10 cellular contexts compared by ENCODE assay signal in genomic region chr9:71680189-71680983, GRCh38.
DNase-seq lines count a peak whose midpoint lies in the region; ATAC-seq and TF ChIP-seq lines count a peak whose summit lies in the region.
"Had no signal": no experiment of that assay in that cellular context is flagged by ENCODE, and none has a peak within 500 bp of the region (broad histone marks: within the 10 kb centered on the region; RNA-seq: fewer than 3 reads in every experiment).

No MANE protein-coding gene starts in this region.

- TF ChIP-seq EP300 in stomach (IDR thresholded peaks at IDR 0.05), result no peak

- H3K27me3 Mint-ChIP-seq in endothelial cell (ENCODE audit: unreplicated experiment), result no peaks in the 10 kb centered on the region

- H3K27ac Mint-ChIP-seq in endothelial cell (ENCODE audit: unreplicated experiment), result no peak overlapping the region

- DNase-seq in NCI-H226, result peak; percentile 89
- DNase-seq in fibroblast of gingiva (ENCODE audit: low read depth), result peak; percentile 62
- no peak for DNase-seq in NCI-H128 (lab: John Stamatoyannopoulos, UW; ENCODE audit: unreplicated experiment)
- no peak for DNase-seq in endothelial cell (ENCODE audit: low spot score)
- DNase-seq in head of caudate nucleus, result no peak
- DNase-seq in stomach, result no peak
- DNase-seq: activated CD4-positive, CD25-positive, alpha-beta regulatory T cell had no signal

- no peaks in the 10 kb centered on the region for H3K79me2 ChIP-seq in parathyroid adenoma

- WGBS in stomach, 5 donors, result 49 to 67% (median 56%) methylated on average over 5 of the region's 5 CpGs

- no peak overlapping the region for H3K4me2 ChIP-seq in parathyroid adenoma (ENCODE audit: low read length)

- intact Hi-C loops in head of caudate nucleus (cut with DNase I), result loop anchor here (10.0 kb wide), 1 partner anchor 84 kb away; the partner anchor contains the start of gene CEMIP2
- intact Hi-C loops in stomach (cut with DNase I; ENCODE audit: low total_unique reads), result no loop called here

- no peaks in the 10 kb centered on the region for H3K9me3 Mint-ChIP-seq in endothelial cell (ENCODE audit: unreplicated experiment)

- H3K4me3 ChIP-seq in parathyroid adenoma (ENCODE audit: low read depth, low read length) (no peak overlapping the region), stomach (no peak overlapping the region)
- H3K4me3 ChIP-seq: lung had no signal

- no peaks in the 10 kb centered on the region for H3K27me3 ChIP-seq in parathyroid adenoma (ENCODE audit: control insufficient read depth, insufficient read depth, low read length)
- no peaks in the 10 kb centered on the region for H3K27me3 ChIP-seq in stomach

- no peaks in the 10 kb centered on the region for H3K36me3 Mint-ChIP-seq in endothelial cell (ENCODE audit: low read depth, unreplicated experiment)

- H3K4me1 Mint-ChIP-seq in endothelial cell (ENCODE audit: unreplicated experiment), result peaks cover 22% of the 10 kb centered on the region

- H3K9me3 ChIP-seq in parathyroid adenoma (ENCODE audit: control insufficient read depth, low read length), result no peaks in the 10 kb centered on the region
- H3K9me3 ChIP-seq in stomach, result no peaks in the 10 kb centered on the region

- TF ChIP-seq POLR2A in stomach (IDR thresholded peaks at IDR 0.05), result no peak

- H3K4me3 Mint-ChIP-seq in endothelial cell (ENCODE audit: unreplicated experiment), result no peak overlapping the region

- H2AFZ ChIP-seq in parathyroid adenoma, result no peak overlapping the region

- ATAC-seq in GM18909 (IDR thresholded peaks at IDR 0.05; ENCODE audit: poor library complexity, unreplicated experiment), result peak; percentile 50

- no peak overlapping the region for H3K9ac ChIP-seq in parathyroid adenoma

- peaks cover 43% of the 10 kb centered on the region for H3K4me1 ChIP-seq in parathyroid adenoma
- peaks cover 0 to 72% (median 22%) of the 10 kb centered on the region in 4 donors for H3K4me1 ChIP-seq in stomach

- H3K27ac ChIP-seq in parathyroid adenoma, result peak overlapping the region; percentile 78
- no peak overlapping the region for H3K27ac ChIP-seq in stomach

- no peak for TF ChIP-seq CTCF in parathyroid adenoma (IDR thresholded peaks at IDR 0.05)
- TF ChIP-seq CTCF in endothelial cell (IDR thresholded peaks at IDR 0.05; ENCODE audit: unreplicated experiment), result no peak
- no peak for TF ChIP-seq CTCF in stomach (IDR thresholded peaks at IDR 0.05)

- H3K36me3 ChIP-seq in parathyroid adenoma (ENCODE audit: control insufficient read depth, insufficient read depth, low read length) (no peaks in the 10 kb centered on the region), stomach (peaks cover 5 to 30% (median 20%) of the 10 kb centered on the region in 4 donors)

Comparison
In these comparisons a context has a peak if more than half of its experiments do, and no peak if none do; other contexts are left out.
1. DNase-seq: peak in NCI-H226 (single experiment) and fibroblast of gingiva (single experiment); none in NCI-H128 (single experiment), endothelial cell (single experiment), head of caudate nucleus (0 of 42) and stomach (single experiment).